In the genomic region with DNA sequence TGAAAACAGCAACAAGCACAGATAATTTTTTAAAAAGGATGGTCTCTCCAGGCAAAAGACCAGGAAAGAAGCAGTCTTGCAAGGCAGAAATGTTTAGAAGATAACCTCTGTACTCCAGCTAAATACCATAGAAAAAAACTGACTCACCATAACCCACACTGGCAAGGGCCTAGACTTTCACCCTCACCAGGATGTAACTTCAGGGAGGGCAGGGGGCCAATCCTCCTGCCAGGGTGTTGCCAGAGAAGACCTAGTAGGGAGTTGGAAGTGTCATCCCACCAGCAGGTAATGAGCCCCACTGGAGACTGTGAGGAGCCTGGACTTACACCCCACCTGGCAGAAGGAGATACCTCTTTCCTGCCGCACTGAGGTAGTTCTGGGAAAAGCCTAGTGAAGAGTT, we compare ENCODE assay signal across 23 cellular contexts.
DNase-seq lines count a peak whose midpoint lies in the region; ATAC-seq and TF ChIP-seq lines count a peak whose summit lies in the region.
"Had no signal": no experiment of that assay in that cellular context is flagged by ENCODE, and none has a peak within 500 bp of the region (broad histone marks: within the 10 kb centered on the region; RNA-seq: fewer than 3 reads in every experiment).

No MANE protein-coding gene starts in this region.

- no peaks in the 10 kb centered on the region for H3K36me3 ChIP-seq in RWPE2 (ENCODE audit: low read depth)
- no peaks in the 10 kb centered on the region for H3K36me3 ChIP-seq in colonic mucosa
- no peaks in the 10 kb centered on the region for H3K36me3 ChIP-seq in mucosa of descending colon (ENCODE audit: low read depth)
- H3K36me3 ChIP-seq in vagina: no peaks in the 10 kb centered on the region
- H3K36me3 ChIP-seq: BE2C, HAP-1 had no signal

- H3K9ac ChIP-seq in colonic mucosa (ENCODE audit: low read depth in 2 of 2, low read length in 2 of 2): no peak overlapping the region
- H3K9ac ChIP-seq: BLaER1 treated with 17β-estradiol and CSF1 and Interleukin-3, amounts not matched to agents 10 nM and 100 nM had no signal

- TF ChIP-seq CTCF in RWPE2 (IDR thresholded peaks at IDR 0.05; ENCODE audit: poor library complexity, severe bottlenecking): no peak
- no peak for TF ChIP-seq CTCF in colonic mucosa (IDR thresholded peaks at IDR 0.05)
- no peak for TF ChIP-seq CTCF in mucosa of descending colon (IDR thresholded peaks at IDR 0.05)
- TF ChIP-seq CTCF in GM13976 (IDR thresholded peaks at IDR 0.05; ENCODE audit: borderline replicate concordance, control extremely low read depth, extremely low read depth, insufficient read depth, missing control alignments): no peak
- TF ChIP-seq CTCF in vagina (IDR thresholded peaks at IDR 0.05): no peak

- H3K4me1 ChIP-seq in RWPE2 (ENCODE audit: insufficient read depth, poor library complexity, severe bottlenecking): no peaks in the 10 kb centered on the region
- no peaks in the 10 kb centered on the region for H3K4me1 ChIP-seq in colonic mucosa
- H3K4me1 ChIP-seq in mucosa of descending colon (ENCODE audit: low read depth): no peaks in the 10 kb centered on the region
- no peaks in the 10 kb centered on the region for H3K4me1 ChIP-seq in vagina
- H3K4me1 ChIP-seq: A549; BE2C; BLaER1 treated with 17β-estradiol and CSF1 and Interleukin-3, amounts not matched to agents 10 nM and 100 nM; HAP-1 had no signal

- intact Hi-C loops in colonic mucosa (cut with DNase I): no loop called here
- intact Hi-C loops in mucosa of descending colon (cut with DNase I, micrococcal nuclease): no loop called here
- intact Hi-C loops in vagina (cut with DNase I): no loop called here

- ATAC-seq in RWPE2 (ENCODE audit: low read depth) (0 out of 3 replicates have a peak, but pooled peaks have one; percentile 23), mucosa of descending colon (peak; percentile 78), GM19452 (IDR thresholded peaks at IDR 0.05; ENCODE audit: unreplicated experiment) (no peak)
- ATAC-seq: A549 had no signal

- H3K27ac ChIP-seq in RWPE2 (ENCODE audit: poor library complexity, severe bottlenecking) (no peak overlapping the region), colonic mucosa (no peak overlapping the region), vagina (no peak overlapping the region)
- H3K27ac ChIP-seq: A549; BLaER1 treated with 17β-estradiol and CSF1 and Interleukin-3, amounts not matched to agents 10 nM and 100 nM had no signal

- no peak overlapping the region for H3K4me3 ChIP-seq in RWPE2 (ENCODE audit: severe bottlenecking)
- H3K4me3 ChIP-seq in colonic mucosa: no peak overlapping the region
- no peak overlapping the region for H3K4me3 ChIP-seq in mucosa of descending colon
- H3K4me3 ChIP-seq in vagina: no peak overlapping the region
- H3K4me3 ChIP-seq: A549; BLaER1 treated with 17β-estradiol and CSF1 and Interleukin-3, amounts not matched to agents 10 nM and 100 nM; HAP-1 had no signal

- TF ChIP-seq POLR2A in vagina (IDR thresholded peaks at IDR 0.05): no peak

- no peaks in the 10 kb centered on the region for H3K27me3 ChIP-seq in RWPE2 (ENCODE audit: insufficient read depth, poor library complexity, severe bottlenecking)
- H3K27me3 ChIP-seq in colonic mucosa: no peaks in the 10 kb centered on the region
- H3K27me3 ChIP-seq in vagina: no peaks in the 10 kb centered on the region
- H3K27me3 ChIP-seq: BE2C; BLaER1 treated with 17β-estradiol and CSF1 and Interleukin-3, amounts not matched to agents 10 nM and 100 nM had no signal

- peaks cover 7% of the 10 kb centered on the region for H3K9me3 ChIP-seq in RWPE2 (ENCODE audit: severe bottlenecking)
- H3K9me3 ChIP-seq in colonic mucosa: no peaks in the 10 kb centered on the region
- no peaks in the 10 kb centered on the region for H3K9me3 ChIP-seq in mucosa of descending colon
- H3K9me3 ChIP-seq in vagina: no peaks in the 10 kb centered on the region
- H3K9me3 ChIP-seq: A549, BE2C, HAP-1 had no signal

- in situ Hi-C loops in GM13976 (cut with MboI; ENCODE audit: low sequenced_read_pairs, unreplicated experiment): no loop called here

- DNase-seq in NCI-H226 (peak; percentile 45), RWPE2 (ENCODE audit: low spot score) (no peak), colonic mucosa (peak; percentile 29), mucosa of descending colon (peak in 2 of 3 donors; percentile 50 to 52), midbrain (lab: John Stamatoyannopoulos, UW) (no peak), GM13976 (ENCODE audit: low spot score) (no peak), vagina (ENCODE audit: extremely low spot score in 2 of 2) (no peak)
- DNase-seq: 8988T; ACHN; AML-193; BE2C; Calu3; CD4-positive, alpha-beta memory T cell; COR-L47; DMS53; DMS79 treated with DMSO at 0.1 percent for 48 hours; GF-D8; GOT3; HFFc6 had no signal

Comparison
In these comparisons a context has a peak if more than half of its experiments do, and no peak if none do; other contexts are left out.
1. DNase-seq: peak in NCI-H226 (single experiment), colonic mucosa (single experiment) and mucosa of descending colon (2 of 3); none in RWPE2 (single experiment), midbrain (single experiment), GM13976 (single experiment) and vagina (0 of 2).